In the genomic region with DNA sequence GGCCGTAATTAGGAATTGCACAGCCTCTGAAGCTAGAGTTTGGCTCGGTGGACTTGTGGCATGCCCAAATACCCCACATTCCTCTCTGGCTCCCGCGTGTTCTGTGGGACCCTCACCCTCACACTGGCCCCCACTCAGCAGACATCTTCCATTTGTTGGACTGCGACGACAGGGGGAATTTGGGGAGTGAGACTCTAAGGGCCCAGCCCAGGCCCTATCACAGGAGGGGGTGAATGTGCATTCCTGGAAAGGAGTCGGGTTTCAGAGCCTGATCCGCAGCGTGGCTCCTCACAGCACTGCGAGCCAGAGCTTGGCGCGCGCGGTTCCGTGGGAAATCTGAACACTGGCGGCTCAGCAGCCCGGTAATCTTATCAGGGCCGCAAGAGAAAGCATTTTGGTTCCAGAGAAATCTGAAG, we compare ENCODE assay signal across 10 cellular contexts. TPM values are rescaled to one million over a fixed set of nuclear protein-coding genes. Genes with fewer than 3 reads are reported as not detected.
DNase-seq lines count a peak whose midpoint lies in the region; ATAC-seq and TF ChIP-seq lines count a peak whose summit lies in the region.
"Had no signal": no experiment of that assay in that cellular context is flagged by ENCODE, and none has a peak within 500 bp of the region (broad histone marks: within the 10 kb centered on the region; RNA-seq: fewer than 3 reads in every experiment).

No MANE protein-coding gene starts in this region.

- no peaks in the 10 kb centered on the region for H3K9me3 ChIP-seq in GM23248 (ENCODE audit: low read depth)
- no peaks in the 10 kb centered on the region for H3K9me3 ChIP-seq in cardiac muscle cell (ENCODE audit: low read depth)
- H3K9me3 ChIP-seq: mucosa of descending colon had no signal

- ATAC-seq in GM18909 (IDR thresholded peaks at IDR 0.05; ENCODE audit: poor library complexity, unreplicated experiment) (no peak), GM18858 (IDR thresholded peaks at IDR 0.05; ENCODE audit: unreplicated experiment) (no peak)
- ATAC-seq: mucosa of descending colon had no signal

- H3K4me3 ChIP-seq in GM23248 (no peak overlapping the region), cardiac muscle cell (no peak overlapping the region)
- H3K4me3 ChIP-seq: mucosa of descending colon had no signal

- H3K9ac ChIP-seq in GM23248, result no peak overlapping the region

- H3K4me1 ChIP-seq in GM23248 (ENCODE audit: insufficient read depth) (no peaks in the 10 kb centered on the region), cardiac muscle cell (ENCODE audit: low read depth) (peaks cover 58% of the 10 kb centered on the region)

- 26 to 30% methylated on average over 18 of the region's 18 CpGs for WGBS in GM23248 (ENCODE audit: low coverage in 1 of 2, low lambda C conversion rate in 2 of 2, missing lambda C conversion rate in 2 of 2), 2 experiments

- in situ Hi-C loops in GM23248 (cut with MboI), result no loop called here

- H3F3A ChIP-seq in GM23248 (ENCODE audit: insufficient read depth), result no peaks in the 10 kb centered on the region

- H3K36me3 ChIP-seq in GM23248 (ENCODE audit: low read depth), result no peaks in the 10 kb centered on the region
- peaks cover 5% of the 10 kb centered on the region for H3K36me3 ChIP-seq in cardiac muscle cell

- H3K27me3 ChIP-seq in GM23248 (replicated peaks; ENCODE audit: insufficient read depth), result no peaks in the 10 kb centered on the region
- H3K27me3 ChIP-seq in cardiac muscle cell, result no peaks in the 10 kb centered on the region

- no peak overlapping the region for H3K4me2 ChIP-seq in GM23248 (ENCODE audit: unreplicated experiment)

- peak; percentile 33 for DNase-seq in GM23248
- DNase-seq in NCI-H82 (lab: John Stamatoyannopoulos, UW), result peak; percentile 88
- DNase-seq in cardiac muscle cell (ENCODE audit: low read depth in 1 of 2, low spot score in 1 of 2), result peak; percentile 84 to 93
- peak; percentile 59 for DNase-seq in occipital lobe (lab: John Stamatoyannopoulos, UW)
- DNase-seq in activated CD4-positive, alpha-beta T cell treated with anti-CD3 and anti-CD28 coated beads for 1 hour, result no peak
- DNase-seq in HK-2 (ENCODE audit: unreplicated experiment), result no peak
- DNase-seq: mucosa of descending colon had no signal

- H3K27ac ChIP-seq in GM23248 (no peak overlapping the region), cardiac muscle cell (peak overlapping the region; percentile 99)

- no peak for TF ChIP-seq CTCF in cardiac muscle cell (IDR thresholded peaks at IDR 0.05; ENCODE audit: low read depth, low read length)

- peak overlapping the region; percentile 55 for H2AFZ ChIP-seq in GM23248

- no peaks in the 10 kb centered on the region for H3K9me2 ChIP-seq in GM23248 (ENCODE audit: insufficient read depth)

- no peaks in the 10 kb centered on the region for H4K20me1 ChIP-seq in GM23248 (ENCODE audit: insufficient read depth)

- no peaks in the 10 kb centered on the region for H3K79me2 ChIP-seq in GM23248 (ENCODE audit: insufficient read depth)

RNA-seq across cellular contexts. Expression of gene RCSD1, which starts 5.2 kb away (rescaled TPM):
- 0.22 TPM in 1 of 2 replicates, not detected in the other for total RNA-seq in GM23248 (2014; rRNA removed; shearing (Covaris generic))
- polyA plus RNA-seq in GM23248 (2016; fragmentation: Nextera tagmentation; extraction: Ambion mirVana) (0.15 and 0.23 TPM in 2 replicates), cardiac muscle cell (77.3 and 100 TPM in 2 replicates)
- total RNA-seq in cardiac muscle cell (317 and 386 TPM in 2 replicates), occipital lobe (6.9 TPM)
- total RNA-seq: HT1080 had no signal

Comparison
In these comparisons a context has a peak if more than half of its experiments do, and no peak if none do; other contexts are left out.
1. DNase-seq: peak in GM23248 (single experiment), NCI-H82 (single experiment), cardiac muscle cell (2 of 2) and occipital lobe (single experiment); none in activated CD4-positive, alpha-beta T cell treated with anti-CD3 and anti-CD28 coated beads for 1 hour (single experiment) and HK-2 (single experiment).
2. RNA of gene RCSD1, which starts 5.2 kb away (total RNA-seq): 317 to 386 TPM in cardiac muscle cell; 6.9 TPM in occipital lobe (single experiment) and 0.22 TPM in GM23248; every median in the first group is over 10 times any median in the second.